In genomic region chr3:182896553-182896952, GRCh38 we compare ENCODE assay signal across 26 cellular contexts.
DNase-seq lines count a peak whose midpoint lies in the region; ATAC-seq, FAIRE-seq and TF ChIP-seq lines count a peak whose summit lies in the region.
"Had no signal": no experiment of that assay in that cellular context is flagged by ENCODE, and none has a peak within 500 bp of the region (broad histone marks: within the 10 kb centered on the region; RNA-seq: fewer than 3 reads in every experiment).

No MANE protein-coding gene starts in this region.

- H4K20me1 ChIP-seq in HepG2 (ENCODE audit: insufficient read depth, low read length) = no peaks in the 10 kb centered on the region
- H4K20me1 ChIP-seq: BLaER1 treated with 17β-estradiol and CSF1 and Interleukin-3, amounts not matched to agents 10 nM and 100 nM had no signal

- H3K4me2 ChIP-seq in HepG2 (ENCODE audit: low read depth, low read length) = no peak overlapping the region
- H3K4me2 ChIP-seq: BLaER1 treated with 17β-estradiol and CSF1 and Interleukin-3, amounts not matched to agents 10 nM and 100 nM had no signal

- no TSS peak for BruUV-seq in HepG2 (replicated peaks; lab: Mats Ljungman, UMichigan)

- no peaks in the 10 kb centered on the region for H3K27me3 Mint-ChIP-seq in natural killer cell (ENCODE audit: low read depth in 2 of 2)
- H3K27me3 Mint-ChIP-seq in natural killer cell treated with Interleukin-12 subunit alpha and Interleukin-12 subunit beta and Interleukin-15 and Interleukin-18, amount 100 ng/mL, for 72 hours = no peaks in the 10 kb centered on the region
- H3K27me3 Mint-ChIP-seq: CD4-positive, alpha-beta T cell; CD8-positive, alpha-beta memory T cell had no signal

- H3K79me2 ChIP-seq in HepG2 (ENCODE audit: insufficient read depth, low read length) = no peaks in the 10 kb centered on the region

- H3K27me3 ChIP-seq in HepG2 (ENCODE audit: control insufficient read depth in 1 of 2, insufficient read depth in 2 of 2, low read length in 2 of 2) (no peaks in the 10 kb centered on the region), neutrophil (no peaks in the 10 kb centered on the region)
- H3K27me3 ChIP-seq: BE2C; BLaER1 treated with 17β-estradiol and CSF1 and Interleukin-3, amounts not matched to agents 10 nM and 100 nM had no signal

- no peak for TF ChIP-seq EP300 in HepG2 (IDR thresholded peaks at IDR 0.05; ENCODE audit: low read depth in 2 of 2, low read length in 2 of 2)
- no peak for TF ChIP-seq EP300 in HepG2 (CRISPR knock-in tag; IDR thresholded peaks at IDR 0.05; ENCODE audit: borderline replicate concordance)

- in situ Hi-C loops in HepG2 (cut with HindIII; ENCODE audit: extremely low pct_ligation_motif_present, low pct_unique_long_range_greater_than_20kb) = no loop called here

- TF ChIP-seq CTCF in natural killer cell (IDR thresholded peaks at IDR 0.05) (no peak), HepG2 (CRISPR knock-in tag; IDR thresholded peaks at IDR 0.05) (no peak), neutrophil (IDR thresholded peaks at IDR 0.05) (no peak)

- H3K4me1 Mint-ChIP-seq in natural killer cell = peaks cover 11 to 19% of the 10 kb centered on the region in 2 donors
- H3K4me1 Mint-ChIP-seq in natural killer cell treated with Interleukin-12 subunit alpha and Interleukin-12 subunit beta and Interleukin-15 and Interleukin-18, amount 100 ng/mL, for 72 hours (ENCODE audit: low read depth in 2 of 2) = peaks cover 0 to 3% of the 10 kb centered on the region in 2 donors
- H3K4me1 Mint-ChIP-seq: CD14-positive monocyte had no signal

- H3K4me3 ChIP-seq in HepG2 (replicated peaks in 1 of 3; ENCODE audit: insufficient read depth in 1 of 3, low read depth in 2 of 3, low read length in 3 of 3) (no peak overlapping the region), neutrophil (ENCODE audit: low read depth in 1 of 2, low read length in 1 of 2) (no peak overlapping the region)
- H3K4me3 ChIP-seq: BLaER1 treated with 17β-estradiol and CSF1 and Interleukin-3, amounts not matched to agents 10 nM and 100 nM; GM12878; GM23248 had no signal

- POLR2A ChIA-PET in HepG2 (lab: Yijun Ruan, JAX) = no interaction called here

- WGBS in HepG2 (ENCODE audit: low lambda C conversion rate) = 59% methylated on average over 2 of the region's 2 CpGs

- ATAC-seq in natural killer cell (no peak), HepG2 (no peak; the same call in 2 of the 3 replicates), HG03095 (IDR thresholded peaks at IDR 0.05; ENCODE audit: unreplicated experiment) (no peak)
- no peak for ATAC-seq in natural killer cell treated with Interleukin-12 subunit alpha and Interleukin-12 subunit beta and Interleukin-15 and Interleukin-18, amount 100 ng/mL, for 72 hours
- ATAC-seq: GM12878 had no signal

- H3K36me3 ChIP-seq in HepG2 (replicated peaks in 1 of 2; ENCODE audit: control insufficient read depth in 1 of 2, insufficient read depth in 2 of 2, low read length in 2 of 2) = peaks cover 0 to 5% of the 10 kb centered on the region in 2 experiments; a peak in 1 of 5 replicates
- peaks cover 94% of the 10 kb centered on the region for H3K36me3 ChIP-seq in neutrophil
- H3K36me3 ChIP-seq: BE2C had no signal

- H3K9ac ChIP-seq in HepG2 (ENCODE audit: insufficient read depth, low read depth, low read length) = no peak overlapping the region
- H3K9ac ChIP-seq: BLaER1 treated with 17β-estradiol and CSF1 and Interleukin-3, amounts not matched to agents 10 nM and 100 nM; GM23248 had no signal

- H3K4me1 ChIP-seq in HepG2 (ENCODE audit: insufficient read depth, low read length) (peaks cover 16% of the 10 kb centered on the region), neutrophil (ENCODE audit: control insufficient read depth in 1 of 2, insufficient read depth in 1 of 2, low read depth in 1 of 2, low read length in 1 of 2) (no peaks in the 10 kb centered on the region)
- H3K4me1 ChIP-seq: BE2C had no signal

- no peak overlapping the region for H2AFZ ChIP-seq in HepG2 (ENCODE audit: low read length)
- H2AFZ ChIP-seq: GM23248 had no signal

- H3K27ac Mint-ChIP-seq in natural killer cell = peak overlapping the region; percentile 8 to 72
- peak overlapping the region in 1 of 2 donors; percentile 11 for H3K27ac Mint-ChIP-seq in natural killer cell treated with Interleukin-12 subunit alpha and Interleukin-12 subunit beta and Interleukin-15 and Interleukin-18, amount 100 ng/mL, for 72 hours
- H3K27ac Mint-ChIP-seq: CD14-positive monocyte; CD4-positive, alpha-beta T cell had no signal

- H3K36me3 Mint-ChIP-seq in natural killer cell = no peaks in the 10 kb centered on the region
- peaks cover 10% of the 10 kb centered on the region for H3K36me3 Mint-ChIP-seq in natural killer cell treated with Interleukin-12 subunit alpha and Interleukin-12 subunit beta and Interleukin-15 and Interleukin-18, amount 100 ng/mL, for 72 hours

- H3K27ac ChIP-seq in HepG2 (ENCODE audit: extremely low read length, insufficient read depth, low read length) (peak overlapping the region; percentile 66), neutrophil (peak overlapping the region; percentile 10)
- H3K27ac ChIP-seq: 22Rv1; BLaER1 treated with 17β-estradiol and CSF1 and Interleukin-3, amounts not matched to agents 10 nM and 100 nM; GM23248 had no signal

- H3K4me3 Mint-ChIP-seq in natural killer cell = no peak overlapping the region
- H3K4me3 Mint-ChIP-seq in natural killer cell treated with Interleukin-12 subunit alpha and Interleukin-12 subunit beta and Interleukin-15 and Interleukin-18, amount 100 ng/mL, for 72 hours = no peak overlapping the region
- H3K4me3 Mint-ChIP-seq: CD14-positive monocyte; CD4-positive, alpha-beta T cell; CD8-positive, alpha-beta memory T cell had no signal

- CTCF ChIA-PET in HepG2 (lab: Yijun Ruan, JAX; ENCODE audit: low intra/inter-chr PET ratio, low total read pairs) = no interaction called here

- TF ChIP-seq RAD21 in HepG2 (CRISPR knock-in tag; IDR thresholded peaks at IDR 0.05) = no peak

- DNase-seq in natural killer cell (no peak), HepG2 (ENCODE audit: low spot score) (no peak), NCI-H1436 (lab: John Stamatoyannopoulos, UW) (no peak), dedifferentiated amniotic fluid mesenchymal stem cell (ENCODE audit: extremely low spot score) (no peak)
- DNase-seq in natural killer cell treated with Interleukin-12 subunit alpha and Interleukin-12 subunit beta and Interleukin-15 and Interleukin-18, amount 100 ng/mL, for 72 hours (ENCODE audit: low spot score) = no peak
- DNase-seq: AML-193; BE2C; CD4-positive, alpha-beta T cell; CD8-positive, alpha-beta memory T cell; DMS 273 treated with DMSO at 0.1 percent for 48 hours; DMS79; EL; GDM1; GM23248; H7; HCEC 1CT had no signal

- H3K9me3 Mint-ChIP-seq in natural killer cell = no peaks in the 10 kb centered on the region
- no peaks in the 10 kb centered on the region for H3K9me3 Mint-ChIP-seq in natural killer cell treated with Interleukin-12 subunit alpha and Interleukin-12 subunit beta and Interleukin-15 and Interleukin-18, amount 100 ng/mL, for 72 hours
- H3K9me3 Mint-ChIP-seq: CD14-positive monocyte; CD4-positive, alpha-beta T cell; CD8-positive, alpha-beta memory T cell had no signal

- intact Hi-C loops in natural killer cell (cut with micrococcal nuclease) (no loop called here), HepG2 (cut with micrococcal nuclease; ENCODE audit: unreplicated experiment) (no loop called here)

- TF ChIP-seq POLR2A in HepG2 (IDR thresholded peaks at IDR 0.05; ENCODE audit: insufficient read depth in 1 of 2, low read depth in 2 of 2, low read length in 2 of 2) = no peak

- H3K9me3 ChIP-seq in HepG2 (ENCODE audit: low read length) (no peaks in the 10 kb centered on the region), neutrophil (no peaks in the 10 kb centered on the region)
- H3K9me3 ChIP-seq: BE2C; BLaER1 treated with 17β-estradiol and CSF1 and Interleukin-3, amounts not matched to agents 10 nM and 100 nM had no signal

- no peak for FAIRE-seq in HepG2 (lab: Jason Lieb, UNC)
- FAIRE-seq: A204.1, D721Med, GM12878, GM19239, H1 had no signal

TF ChIP-seq in HepG2, 621 proteins besides CTCF, POLR2A, EP300 and RAD21 (continues in another document):
- TF ChIP-seq PBX2 (CRISPR knock-in tag; IDR thresholded peaks at IDR 0.05) (no peak), IRF9 (CRISPR knock-in tag; IDR thresholded peaks at IDR 0.05; ENCODE audit: borderline replicate concordance) (no peak), HDAC2 (CRISPR knock-in tag; IDR thresholded peaks at IDR 0.05) (no peak), BORCS8-MEF2B (CRISPR knock-in tag; IDR thresholded peaks at IDR 0.05) (no peak), ZKSCAN5 (CRISPR knock-in tag; IDR thresholded peaks at IDR 0.05) (no peak), TBX3 (IDR thresholded peaks at IDR 0.05; ENCODE audit: borderline replicate concordance) (no peak), ZNF260 (CRISPR knock-in tag; IDR thresholded peaks at IDR 0.05; ENCODE audit: borderline replicate concordance, low read depth) (no peak), GABPB1 (CRISPR knock-in tag; IDR thresholded peaks at IDR 0.05) (no peak)
